In the genomic region with DNA sequence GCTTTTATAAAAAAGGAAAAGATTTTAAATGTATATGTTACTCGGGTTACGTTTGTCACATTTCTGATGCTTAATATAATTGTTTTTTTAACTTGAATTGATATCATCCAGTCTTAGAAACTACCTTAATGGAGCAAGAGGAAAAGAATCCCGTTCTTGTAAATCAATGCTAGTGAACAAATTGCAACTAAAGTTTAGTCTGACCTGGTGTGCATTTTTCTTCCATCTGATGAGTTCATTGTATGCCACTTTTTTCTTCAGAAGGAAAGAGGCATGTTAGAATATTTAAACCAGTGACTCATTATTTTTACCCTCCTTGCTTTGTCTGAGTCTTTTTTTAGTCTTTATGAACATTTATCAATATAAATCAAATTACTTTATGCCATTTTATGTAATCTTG, we compare ENCODE assay signal across 9 cellular contexts. TPM values are rescaled to one million over a fixed set of nuclear protein-coding genes. Genes with fewer than 3 reads are reported as not detected.
A peak's percentile ranks its signal among the peaks of the same experiment; 100 is the strongest.
DNase-seq lines count a peak whose midpoint lies in the region; ATAC-seq and TF ChIP-seq lines count a peak whose summit lies in the region.
"Had no signal": no experiment of that assay in that cellular context is flagged by ENCODE, and none has a peak within 500 bp of the region (broad histone marks: within the 10 kb centered on the region; RNA-seq: fewer than 3 reads in every experiment).

No MANE protein-coding gene starts in this region.

- H3K4me3 ChIP-seq in adipocyte (ENCODE audit: low read length) (peak overlapping the region; percentile 97), tibial artery (peak overlapping the region; percentile 66 to 76)

- H3K36me3 Mint-ChIP-seq in activated T-cell treated with anti-CD3 and anti-CD28 coated beads, Interleukin-2, amount 50 U/mL, for 4 hours (ENCODE audit: insufficient read depth), result no peaks in the 10 kb centered on the region

- H3K9me3 ChIP-seq in adipocyte (ENCODE audit: control insufficient read depth, low read length), result no peaks in the 10 kb centered on the region
- H3K9me3 ChIP-seq in tibial artery, result no peaks in the 10 kb centered on the region

- H3K27ac ChIP-seq in tibial artery, result peak overlapping the region; percentile 76 to 80

- H3K27me3 ChIP-seq in adipocyte (replicated peaks; ENCODE audit: control insufficient read depth, insufficient read depth, low read length) (no peaks in the 10 kb centered on the region), tibial artery (no peaks in the 10 kb centered on the region)

- DNase-seq in activated T-cell treated with anti-CD3 and anti-CD28 coated beads, Interleukin-2, amount 50 U/mL, for 4 hours, result no peak
- DNase-seq in activated T-cell treated with anti-CD3 and anti-CD28 coated beads, Interleukin-2, amount 50 U/mL, for 48 hours, result no peak
- peak; percentile 64 for DNase-seq in adipocyte (ENCODE audit: low read depth)
- peak; percentile 55 for DNase-seq in kidney tubule cell (ENCODE audit: low spot score)
- no peak for DNase-seq in tibial artery
- no peak for DNase-seq in NCI-H1436 treated with DMSO at 0.1 percent for 48 hours (lab: John Stamatoyannopoulos, UW)
- DNase-seq in nucleus accumbens (lab: John Stamatoyannopoulos, UW), result no peak

- H3K9me3 Mint-ChIP-seq in activated T-cell treated with anti-CD3 and anti-CD28 coated beads, Interleukin-2, amount 50 U/mL, for 4 hours, result no peaks in the 10 kb centered on the region

- intact Hi-C loops in tibial artery (cut with DNase I; ENCODE audit: low total_unique reads), result loop anchor here (2.0 to 10.0 kb wide), 4 partner anchors 85 to 368 kb away; a partner anchor contains a TSS

- no peaks in the 10 kb centered on the region for H3K27me3 Mint-ChIP-seq in activated T-cell treated with anti-CD3 and anti-CD28 coated beads, Interleukin-2, amount 50 U/mL, for 4 hours (ENCODE audit: low read depth)

- H3K9ac ChIP-seq in adipocyte (ENCODE audit: low read length), result peak overlapping the region; percentile 93

- peaks cover 29% of the 10 kb centered on the region for H3K4me1 ChIP-seq in adipocyte (ENCODE audit: control insufficient read depth, insufficient read depth, low read length)
- H3K4me1 ChIP-seq in tibial artery, result peaks cover 0 to 58% (median 31%) of the 10 kb centered on the region in 4 donors

- ATAC-seq in activated T-cell treated with anti-CD3 and anti-CD28 coated beads, Interleukin-2, amount 50 U/mL, for 4 hours, result peak in 1 of 2 donors; percentile 24
- no peak for ATAC-seq in HG03378 (IDR thresholded peaks at IDR 0.05; ENCODE audit: unreplicated experiment)

- H3K4me3 Mint-ChIP-seq in activated T-cell treated with anti-CD3 and anti-CD28 coated beads, Interleukin-2, amount 50 U/mL, for 4 hours, result peak overlapping the region; percentile 80

- H3K36me3 ChIP-seq in adipocyte (ENCODE audit: control insufficient read depth, insufficient read depth, low read length, severe bottlenecking) (peaks cover 4% of the 10 kb centered on the region), tibial artery (peaks cover 0 to 3% (median under 1%) of the 10 kb centered on the region in 3 donors)

- peaks cover 41% of the 10 kb centered on the region for H3K4me1 Mint-ChIP-seq in activated T-cell treated with anti-CD3 and anti-CD28 coated beads, Interleukin-2, amount 50 U/mL, for 4 hours (ENCODE audit: low read depth)

- TF ChIP-seq CTCF in tibial artery (IDR thresholded peaks at IDR 0.05), result no peak

RNA-seq across cellular contexts. Expression of a gene that starts 34.7 kb away (rescaled TPM):
- total RNA-seq in activated T-cell treated with anti-CD3 and anti-CD28 coated beads, Interleukin-2, amount 50 U/mL, for 4 hours, result 10 to 100 TPM; 12.7 to 35.4 (median 17.6) TPM

RNA-seq across cellular contexts. Expression of a gene that starts 42.4 kb away (rescaled TPM):
- total RNA-seq in activated T-cell treated with anti-CD3 and anti-CD28 coated beads, Interleukin-2, amount 50 U/mL, for 4 hours, result not detected

RNA-seq across cellular contexts. Expression of a gene that starts 52.3 kb away (rescaled TPM):
- total RNA-seq in activated T-cell treated with anti-CD3 and anti-CD28 coated beads, Interleukin-2, amount 50 U/mL, for 4 hours, result not detected
- total RNA-seq: Daoy had no signal

Comparison
In these comparisons a context has a peak if more than half of its experiments do, and no peak if none do; other contexts are left out.
1. DNase-seq: peak in adipocyte (single experiment) and kidney tubule cell (single experiment); none in activated T-cell treated with anti-CD3 and anti-CD28 coated beads, Interleukin-2, amount 50 U/mL, for 4 hours (single experiment), activated T-cell treated with anti-CD3 and anti-CD28 coated beads, Interleukin-2, amount 50 U/mL, for 48 hours (0 of 2), tibial artery (0 of 2), NCI-H1436 treated with DMSO at 0.1 percent for 48 hours (single experiment) and nucleus accumbens (0 of 56).